Comparison of ENCODE assay signal across 8 cellular contexts in the genomic region with DNA sequence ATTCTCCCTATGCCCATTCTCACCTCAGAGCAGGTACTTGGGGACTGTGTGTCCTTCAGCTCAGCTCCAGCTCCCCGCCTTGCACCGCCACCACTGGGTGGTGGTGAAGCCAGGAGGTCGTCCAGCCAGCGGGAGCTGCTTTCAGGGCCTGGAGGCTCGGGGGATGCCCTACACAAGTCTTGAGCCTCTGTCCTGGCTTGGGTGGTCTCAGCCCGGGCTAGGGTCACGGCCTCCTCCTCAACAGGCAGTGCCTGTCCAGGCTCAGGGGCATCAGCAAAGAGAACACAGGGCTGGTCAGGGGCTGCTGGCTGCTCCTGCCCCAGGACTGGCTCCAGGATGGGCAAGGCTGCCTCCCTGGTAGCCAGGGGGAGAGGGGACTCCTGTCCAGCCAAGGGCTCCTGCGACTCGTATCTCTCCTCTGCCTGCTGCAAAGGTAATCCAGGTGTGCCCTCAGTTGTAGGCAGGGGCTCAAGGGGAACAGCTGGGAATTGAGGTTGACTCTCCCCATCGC. TPM values are rescaled to one million over a fixed set of nuclear protein-coding genes. Genes with fewer than 3 reads are reported as not detected.
A peak's percentile ranks its signal among the peaks of the same experiment; 100 is the strongest.
DNase-seq lines count a peak whose midpoint lies in the region; ATAC-seq and TF ChIP-seq lines count a peak whose summit lies in the region.
"Had no signal": no experiment of that assay in that cellular context is flagged by ENCODE, and none has a peak within 500 bp of the region (broad histone marks: within the 10 kb centered on the region; RNA-seq: fewer than 3 reads in every experiment).

No MANE protein-coding gene starts in this region.

- intact Hi-C loops in HCT116 (cut with micrococcal nuclease) = no loop called here
- intact Hi-C loops in activated CD4-positive, alpha-beta T cell treated with anti-CD3 and anti-CD28 coated beads for 36 hours (cut with DNase I, micrococcal nuclease) = loop anchor here in 1 of 2 experiments (1.0 kb wide), 1 partner anchor 12 kb away; the partner anchor contains the start of gene TNKS1BP1

- WGBS in liver = 93% methylated on average over 10 of the region's 10 CpGs
- WGBS in suprapubic skin = 61% methylated on average over 8 of the region's 10 CpGs

- TF ChIP-seq POLR2A in HCT116 (IDR thresholded peaks at IDR 0.05; ENCODE audit: borderline replicate concordance, extremely low read depth, insufficient read depth, insufficient read length) = no peak
- TF ChIP-seq POLR2A in suprapubic skin (IDR thresholded peaks at IDR 0.05) = no peak

- no peaks in the 10 kb centered on the region for H3K9me3 Mint-ChIP-seq in activated CD4-positive, alpha-beta T cell treated with anti-CD3 and anti-CD28 coated beads for 36 hours (ENCODE audit: low read depth)

- H3K27ac ChIP-seq in HCT116 (ENCODE audit: low read depth, low read length) (peak overlapping the region; percentile 84), liver (ENCODE audit: low read depth in 1 of 2, low read length in 2 of 2) (peak overlapping the region; percentile 92 to 93), suprapubic skin (peak overlapping the region; percentile 93)

- peaks cover 7% of the 10 kb centered on the region for H3K4me1 Mint-ChIP-seq in activated CD4-positive, alpha-beta T cell treated with anti-CD3 and anti-CD28 coated beads for 36 hours

- H3K9ac ChIP-seq in HCT116 (ENCODE audit: low read length) = no peak overlapping the region
- H3K9ac ChIP-seq in adipocyte (ENCODE audit: low read length) = peak overlapping the region; percentile 89
- peak overlapping the region in 1 of 2 donors; percentile 18 for H3K9ac ChIP-seq in liver (ENCODE audit: low read depth in 1 of 2, low read length in 2 of 2)

- no peak overlapping the region for H2AFZ ChIP-seq in HCT116 (ENCODE audit: low read depth, low read length, poor library complexity, severe bottlenecking)

- no peak overlapping the region for H3K4me3 Mint-ChIP-seq in activated CD4-positive, alpha-beta T cell treated with anti-CD3 and anti-CD28 coated beads for 36 hours

- H3K4me2 ChIP-seq in HCT116 (ENCODE audit: low read length) = no peak overlapping the region

- no peaks in the 10 kb centered on the region for H3K27me3 Mint-ChIP-seq in activated CD4-positive, alpha-beta T cell treated with anti-CD3 and anti-CD28 coated beads for 36 hours

- TF ChIP-seq RAD21 in HCT116 (IDR thresholded peaks at IDR 0.05; ENCODE audit: low read depth) (no peak), liver (IDR thresholded peaks at IDR 0.05) (no peak)

- H3K9me3 ChIP-seq in HCT116 (ENCODE audit: control insufficient read depth in 1 of 2, insufficient read depth in 1 of 2, low read depth in 1 of 2, low read length in 2 of 2) (no peaks in the 10 kb centered on the region), adipocyte (ENCODE audit: control insufficient read depth, low read length) (no peaks in the 10 kb centered on the region), liver (ENCODE audit: control insufficient read depth in 4 of 4, low read length in 3 of 4) (no peaks in the 10 kb centered on the region), suprapubic skin (no peaks in the 10 kb centered on the region)

- H3K36me3 Mint-ChIP-seq in activated CD4-positive, alpha-beta T cell treated with anti-CD3 and anti-CD28 coated beads for 36 hours (ENCODE audit: low read depth) = peaks cover 19% of the 10 kb centered on the region

- no peaks in the 10 kb centered on the region for H3K27me3 ChIP-seq in HCT116 (ENCODE audit: insufficient read depth, low read length)
- H3K27me3 ChIP-seq in adipocyte (replicated peaks; ENCODE audit: control insufficient read depth, insufficient read depth, low read length) = no peaks in the 10 kb centered on the region
- no peaks in the 10 kb centered on the region for H3K27me3 ChIP-seq in liver (ENCODE audit: control insufficient read depth in 4 of 4, insufficient read depth in 4 of 4, low read length in 3 of 4)
- no peaks in the 10 kb centered on the region for H3K27me3 ChIP-seq in suprapubic skin

- no peaks in the 10 kb centered on the region for H4K20me1 ChIP-seq in HCT116 (ENCODE audit: insufficient read depth)

- CTCF ChIA-PET in HCT116 (lab: Charles Lee) = interaction anchor here (1.6 to 1.7 kb wide), 2 partner anchors 10 to 181 kb away, joined by 3 to 13 read pairs; no protein-coding TSS in a partner anchor
- CTCF ChIA-PET in activated CD4-positive, alpha-beta T cell treated with anti-CD3 and anti-CD28 coated beads for 36 hours (lab: Charles Lee) = interaction anchor here (0.5 to 1.3 kb wide), 4 partner anchors 13 to 1335 kb away, joined by 3 to 4 read pairs (median 3); no protein-coding TSS in a partner anchor

- H3K4me1 ChIP-seq in HCT116 (ENCODE audit: control insufficient read depth in 1 of 2, insufficient read depth in 2 of 2, low read length in 2 of 2) (peaks cover 13 to 23% of the 10 kb centered on the region in 2 experiments), adipocyte (ENCODE audit: control insufficient read depth, insufficient read depth, low read length) (peaks cover 90% of the 10 kb centered on the region), liver (ENCODE audit: control insufficient read depth in 4 of 4, insufficient read depth in 4 of 4, low read length in 3 of 4) (peaks cover 36 to 93% (median 80%) of the 10 kb centered on the region in 4 donors), suprapubic skin (peaks cover 97% of the 10 kb centered on the region)

- H3K79me2 ChIP-seq in HCT116 (ENCODE audit: insufficient read depth, low read length) = 0 out of 2 replicates have a peak, but pooled peaks cover 4% of the 10 kb centered on the region

- RAD21 ChIA-PET in HCT116 (lab: Charles Lee; ENCODE audit: low non-redundant PET in 1 of 2, low total read pairs in 2 of 2, uncharacterized antibody in 2 of 2, unreplicated experiment in 2 of 2) = interaction anchor here in 1 of 2 experiments (0.7 kb wide), 1 partner anchor 9 kb away, joined by 3 read pairs; no protein-coding TSS in a partner anchor

- no TSS peak for BruUV-seq in HCT116 (replicated peaks; lab: Mats Ljungman, UMichigan)

- ATAC-seq in HCT116 = no peak
- no peak for ATAC-seq in activated CD4-positive, alpha-beta T cell treated with anti-CD3 and anti-CD28 coated beads for 36 hours

- H3K4me3 ChIP-seq in HCT116 (replicated peaks in 1 of 2; ENCODE audit: low read depth in 1 of 2, low read length in 2 of 2) (no peak overlapping the region), adipocyte (ENCODE audit: low read length) (peak overlapping the region; percentile 68), liver (ENCODE audit: low read depth in 1 of 3, low read length in 3 of 3) (no peak overlapping the region), suprapubic skin (no peak overlapping the region)

- H3K27ac Mint-ChIP-seq in activated CD4-positive, alpha-beta T cell treated with anti-CD3 and anti-CD28 coated beads for 36 hours = no peak overlapping the region

- POLR2A ChIA-PET in HCT116 (lab: Charles Lee) = interaction anchor here (4.7 kb wide), 1 partner anchor 11 kb away, joined by 42 read pairs; the partner anchor contains the start of gene TNKS1BP1
- POLR2A ChIA-PET in activated CD4-positive, alpha-beta T cell treated with anti-CD3 and anti-CD28 coated beads for 36 hours (lab: Charles Lee) = interaction anchor here (1.2 kb wide), 2 partner anchors 12 to 13 kb away, joined by 4 read pairs; no protein-coding TSS in a partner anchor

- DNase-seq in HCT116 (ENCODE audit: low read depth, low spot score) (no peak), adipocyte (ENCODE audit: low read depth) (no peak), suprapubic skin (ENCODE audit: low spot score in 2 of 2) (peak in 1 of 2 donors; percentile 81), NCI-H446 treated with DMSO at 0.1 percent for 48 hours (lab: John Stamatoyannopoulos, UW) (no peak), NCI-H1694 treated with DMSO at 0.1 percent for 48 hours (lab: John Stamatoyannopoulos, UW) (no peak)
- DNase-seq in activated CD4-positive, alpha-beta T cell treated with anti-CD3 and anti-CD28 coated beads for 36 hours = no peak

- no peaks in the 10 kb centered on the region for H3K9me2 ChIP-seq in HCT116 (ENCODE audit: insufficient read depth)

- TF ChIP-seq CTCF in HCT116 (IDR thresholded peaks at IDR 0.05 in 2 of 3, conservative IDR thresholded peaks at IDR 0.05 in 1 of 3; ENCODE audit: borderline replicate concordance in 1 of 3, insufficient read depth in 1 of 3, low read depth in 2 of 3, low read length in 2 of 3) (no peak), liver (IDR thresholded peaks at IDR 0.05; ENCODE audit: low read depth, low read length, missing input control) (no peak), suprapubic skin (IDR thresholded peaks at IDR 0.05) (no peak)

- H3K36me3 ChIP-seq in HCT116 (ENCODE audit: control insufficient read depth in 1 of 2, insufficient read depth in 2 of 2, low read length in 2 of 2) (peaks cover 26 to 30% of the 10 kb centered on the region in 2 experiments; a peak in 3 of 4 replicates), adipocyte (ENCODE audit: control insufficient read depth, insufficient read depth, low read length, severe bottlenecking) (peaks cover 89% of the 10 kb centered on the region), liver (ENCODE audit: control insufficient read depth in 4 of 4, insufficient read depth in 3 of 4, low read depth in 1 of 4, low read length in 3 of 4) (peaks cover 10 to 18% (median 15%) of the 10 kb centered on the region in 4 donors), suprapubic skin (peaks cover 62% of the 10 kb centered on the region)

- TF ChIP-seq EP300 in suprapubic skin (IDR thresholded peaks at IDR 0.05) = no peak

TF ChIP-seq in HCT116, 20 proteins besides CTCF, POLR2A, EP300 and RAD21 (continues in another document):
- TF ChIP-seq TCF7L2 (IDR thresholded peaks at IDR 0.05; ENCODE audit: borderline replicate concordance, extremely low read depth, insufficient read depth, insufficient read length) (no peak), EZH2 (IDR thresholded peaks at IDR 0.05) (no peak), ELF1 (IDR thresholded peaks at IDR 0.05; ENCODE audit: borderline replicate concordance, low read depth) (no peak)

TF ChIP-seq in liver, 16 proteins besides CTCF, POLR2A, EP300 and RAD21 (continues in another document):
- no peak for TF ChIP-seq HNF4G (IDR thresholded peaks at IDR 0.05)
- no peak for TF ChIP-seq JUND (IDR thresholded peaks at IDR 0.05)
- no peak for TF ChIP-seq YY1 (IDR thresholded peaks at IDR 0.05)
- TF ChIP-seq RXRA (IDR thresholded peaks at IDR 0.05) = no peak
- no peak for TF ChIP-seq TAF1 (conservative IDR thresholded peaks at IDR 0.05)
- TF ChIP-seq NR2F2 (IDR thresholded peaks at IDR 0.05) = no peak

RNA-seq across cellular contexts. Expression of gene TNKS1BP1, which starts 12.2 kb away (rescaled TPM):
- total RNA-seq in HCT116 (2021; ENCODE audit: unreplicated experiment) (77.6 TPM), liver (10 to 100 TPM; 28.3 to 61.9 TPM), suprapubic skin (100 to 1,000 TPM; 241 to 276 (median 272) TPM)
- 61.2 and 63.1 TPM in 2 replicates for polyA plus RNA-seq in HCT116 (2012)
- 10 to 100 TPM; 32.0 to 67.1 TPM for polyA plus RNA-seq in liver
- total RNA-seq in activated CD4-positive, alpha-beta T cell treated with anti-CD3 and anti-CD28 coated beads for 36 hours = 10 to 100 TPM; 19.1 to 21.6 TPM

RNA-seq across cellular contexts. Expression of gene SSRP1, which starts 23.1 kb away (rescaled TPM):
- total RNA-seq in HCT116 (2021; ENCODE audit: unreplicated experiment) (260 TPM), liver (10 to 100 TPM; 28.5 to 45.3 TPM), suprapubic skin (10 to 100 TPM; 59.9 to 96.5 (median 67.9) TPM)
- 259 and 291 TPM in 2 replicates for polyA plus RNA-seq in HCT116 (2012)
- polyA plus RNA-seq in liver = 10 to 100 TPM; 13.9 to 28.2 TPM
- total RNA-seq in activated CD4-positive, alpha-beta T cell treated with anti-CD3 and anti-CD28 coated beads for 36 hours = 100 to 1,000 TPM; 279 to 296 TPM

RNA-seq across cellular contexts. Expression of gene P2RX3, which starts 25.6 kb away (rescaled TPM):
- total RNA-seq in HCT116 (2021; ENCODE audit: unreplicated experiment) = not detected
- 0.03 and 0.05 TPM in 2 replicates for polyA plus RNA-seq in HCT116 (2012)
- under 1 TPM; 0.28 to 0.33 TPM for total RNA-seq in liver
- under 1 TPM; 0.18 TPM for polyA plus RNA-seq in liver
- not detected for total RNA-seq in suprapubic skin
- not detected for total RNA-seq in activated CD4-positive, alpha-beta T cell treated with anti-CD3 and anti-CD28 coated beads for 36 hours
- total RNA-seq: epithelial cell of proximal tubule had no signal
